Comparison of ENCODE assay signal across 30 cellular contexts in the genomic region with DNA sequence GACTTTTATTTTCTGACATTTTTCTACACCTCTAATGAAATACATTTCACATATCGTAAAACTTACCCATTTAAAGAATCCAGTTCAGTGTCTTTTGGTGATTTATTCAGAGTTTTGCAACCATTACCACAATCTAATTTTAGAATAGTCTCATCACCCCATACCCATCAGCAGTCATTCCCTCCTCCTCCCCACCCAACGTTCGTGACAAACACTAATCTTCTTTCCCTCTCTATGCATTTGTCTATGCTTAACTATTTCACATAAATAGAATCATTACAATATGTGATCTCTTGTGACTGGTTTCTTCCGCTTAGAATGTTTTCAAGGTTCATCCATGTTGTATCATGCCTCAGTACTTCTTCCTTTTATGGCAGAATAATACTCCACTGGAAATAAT. TPM values are rescaled to one million over a fixed set of nuclear protein-coding genes. Genes with fewer than 3 reads are reported as not detected.
DNase-seq lines count a peak whose midpoint lies in the region; ATAC-seq, FAIRE-seq and TF ChIP-seq lines count a peak whose summit lies in the region.
"Had no signal": no experiment of that assay in that cellular context is flagged by ENCODE, and none has a peak within 500 bp of the region (broad histone marks: within the 10 kb centered on the region; RNA-seq: fewer than 3 reads in every experiment).

No MANE protein-coding gene starts in this region.

- 48% methylated on average over 4 of the region's 4 CpGs for WGBS in GM12878 (ENCODE audit: insufficient coverage, insufficient replicate concordance, low lambda C conversion rate, missing lambda C conversion rate)

- intact Hi-C loops in GM12878 (cut with micrococcal nuclease; ENCODE audit: unreplicated experiment) = loop anchor here (10.0 kb wide), 2 partner anchors 125 to 155 kb away; no protein-coding TSS in a partner anchor

- H3K36me3 ChIP-seq in GM12878 (ENCODE audit: control insufficient read depth in 2 of 2, insufficient read depth in 2 of 2, low read length in 1 of 2) = no peaks in the 10 kb centered on the region
- H3K36me3 ChIP-seq: breast epithelium, thoracic aorta, uterus had no signal

- no peaks in the 10 kb centered on the region for H4K20me1 ChIP-seq in GM12878 (ENCODE audit: control insufficient read depth, insufficient read depth)

- no peak overlapping the region for H3K4me3 ChIP-seq in GM12878
- H3K4me3 ChIP-seq: breast epithelium, thoracic aorta, uterus had no signal

- H3K27me3 Mint-ChIP-seq in activated naive CD4-positive, alpha-beta T cell treated with anti-CD3 and anti-CD28 coated beads, Interleukin-2, amount 50 U/mL, for 24 hours = peaks cover 30% of the 10 kb centered on the region
- H3K27me3 Mint-ChIP-seq in immature natural killer cell (ENCODE audit: low read depth in 3 of 3) = peaks cover 23 to 33% (median 26%) of the 10 kb centered on the region in 3 donors

- peaks cover 0 to 3% of the 10 kb centered on the region in 2 experiments; a peak in 1 of 4 replicates for H3K27me3 ChIP-seq in GM12878 (replicated peaks in 1 of 2; ENCODE audit: control insufficient read depth in 2 of 2, insufficient read depth in 2 of 2, low read length in 1 of 2)
- H3K27me3 ChIP-seq: BE2C, breast epithelium, uterus had no signal

- no peak overlapping the region for H2AFZ ChIP-seq in GM12878 (ENCODE audit: control insufficient read depth, low read depth, low read length)

- SMC1A ChIA-PET in GM12878 (lab: Charles Lee; ENCODE audit: uncharacterized antibody, unreplicated experiment) = no interaction called here

- H3K79me2 ChIP-seq in GM12878 (ENCODE audit: control insufficient read depth, insufficient read depth, low read length) = no peaks in the 10 kb centered on the region

- TF ChIP-seq CTCF in GM12878 (IDR thresholded peaks at IDR 0.05 in 2 of 3, conservative IDR thresholded peaks at IDR 0.05 in 1 of 3; ENCODE audit: control insufficient read depth in 2 of 3, extremely low read depth in 1 of 3, insufficient read depth in 1 of 3, low read depth in 3 of 3, low read length in 3 of 3) = no peak

- RAD21 ChIA-PET in GM12878 (lab: Charles Lee; ENCODE audit: unreplicated experiment) = no interaction called here

- H3K9me3 ChIP-seq in GM12878 (replicated peaks; ENCODE audit: control insufficient read depth, insufficient read depth, low read length) = no peaks in the 10 kb centered on the region; the same call in 1 of the 3 replicates
- H3K9me3 ChIP-seq: BE2C, breast epithelium, thoracic aorta, uterus had no signal

- no TSS peak for BruUV-seq in GM12878 (replicated peaks; lab: Mats Ljungman, UMichigan)

- CTCF ChIA-PET in GM12878 (lab: Yijun Ruan, JAX) = no interaction called here

- peaks cover 4% of the 10 kb centered on the region for H3K9me3 Mint-ChIP-seq in activated naive CD4-positive, alpha-beta T cell treated with anti-CD3 and anti-CD28 coated beads, Interleukin-2, amount 50 U/mL, for 24 hours
- H3K9me3 Mint-ChIP-seq in activated naive CD4-positive, alpha-beta T cell treated with anti-CD3 and anti-CD28 coated beads, Interleukin-2, amount 50 U/mL, for 72 hours = peaks cover 4 to 7% of the 10 kb centered on the region in 2 donors
- H3K9me3 Mint-ChIP-seq in immature natural killer cell = peaks cover 4 to 13% (median 5%) of the 10 kb centered on the region in 6 donors

- no peak overlapping the region for H3K27ac ChIP-seq in GM12878 (ENCODE audit: control insufficient read depth, insufficient read depth)
- H3K27ac ChIP-seq: 22Rv1, breast epithelium, thoracic aorta, uterus had no signal

- no peak for TF ChIP-seq POLR2A in GM12878 (IDR thresholded peaks at IDR 0.05; ENCODE audit: low read depth, low read length)

- POLR2A ChIA-PET in GM12878 (lab: Charles Lee) = no interaction called here

- H3K27ac Mint-ChIP-seq in activated naive CD4-positive, alpha-beta T cell treated with anti-CD3 and anti-CD28 coated beads, Interleukin-2, amount 50 U/mL, for 24 hours = peak overlapping the region; percentile 76
- no peak overlapping the region for H3K27ac Mint-ChIP-seq in activated naive CD4-positive, alpha-beta T cell treated with anti-CD3 and anti-CD28 coated beads, Interleukin-2, amount 50 U/mL, for 72 hours
- no peak overlapping the region for H3K27ac Mint-ChIP-seq in immature natural killer cell
- H3K27ac Mint-ChIP-seq: activated CD4-positive, alpha-beta T cell treated with anti-CD3 and anti-CD28 coated beads, Interleukin-2, amount 10 ng/mL, durations not matched to agents 7 days and 5 days; natural killer cell treated with Interleukin-12 subunit alpha and Interleukin-12 subunit beta and Interleukin-15 and Interleukin-18, amount 100 ng/mL, for 72 hours; WTC11 had no signal

- TF ChIP-seq RAD21 in GM12878 (IDR thresholded peaks at IDR 0.05; ENCODE audit: insufficient read depth, low read depth, low read length) = no peak

- no peak for TF ChIP-seq EP300 in GM12878 (IDR thresholded peaks at IDR 0.05; ENCODE audit: borderline replicate concordance in 1 of 2, control insufficient read depth in 1 of 2, low read depth in 2 of 2, low read length in 2 of 2)

- no peak for FAIRE-seq in GM12878 (lab: Jason Lieb, UNC)
- FAIRE-seq: endothelial cell of umbilical vein, keratinocyte had no signal

- H3K4me1 Mint-ChIP-seq in activated naive CD4-positive, alpha-beta T cell treated with anti-CD3 and anti-CD28 coated beads, Interleukin-2, amount 50 U/mL, for 24 hours = peaks cover 24% of the 10 kb centered on the region
- H3K4me1 Mint-ChIP-seq in immature natural killer cell = peaks cover 17 to 26% of the 10 kb centered on the region in 2 donors

- in situ Hi-C loops in GM12878 (cut with MboI) = no loop called here

- DNase-seq in activated naive CD4-positive, alpha-beta T cell treated with anti-CD3 and anti-CD28 coated beads, Interleukin-2, amount 50 U/mL, for 72 hours (ENCODE audit: low spot score in 2 of 2) = no peak
- DNase-seq in NOMO-1 treated with DMSO at 0.1 percent for 48 hours (lab: John Stamatoyannopoulos, UW; ENCODE audit: unreplicated experiment) (peak; percentile 96), GM12878 (ENCODE audit: low read depth, low spot score) (no peak), immature natural killer cell (no peak), DMS53 treated with DMSO at 0.1 percent for 48 hours (lab: John Stamatoyannopoulos, UW; ENCODE audit: unreplicated experiment) (no peak)
- DNase-seq: activated CD4-positive, alpha-beta T cell treated with anti-CD3 and anti-CD28 coated beads, Interleukin-2, amount 10 ng/mL, durations not matched to agents 7 days and 5 days; activated naive CD4-positive, alpha-beta T cell treated with Interleukin-2 at 50 U/mL for 16 hours; activated T-cell treated with anti-CD3 and anti-CD28 coated beads, Interleukin-2, amount 50 U/mL, for 48 hours; BE2C; DMS153; left ventricle myocardium superior; midbrain; NCI-H1092 treated with DMSO at 0.1 percent for 48 hours; NCI-H187 treated with DMSO at 0.1 percent for 48 hours; NCI-H226; Right ventricle myocardium superior; stimulated activated naive CD4-positive, alpha-beta T cell treated with Interleukin-2 at 50 U/mL for 16 hours; SW 1271; T-helper 9 cell; uterus had no signal

- peaks cover 2% of the 10 kb centered on the region for H3K36me3 Mint-ChIP-seq in activated naive CD4-positive, alpha-beta T cell treated with anti-CD3 and anti-CD28 coated beads, Interleukin-2, amount 50 U/mL, for 24 hours
- peaks cover 0 to 5% of the 10 kb centered on the region in 2 donors for H3K36me3 Mint-ChIP-seq in activated naive CD4-positive, alpha-beta T cell treated with anti-CD3 and anti-CD28 coated beads, Interleukin-2, amount 50 U/mL, for 72 hours
- H3K36me3 Mint-ChIP-seq in immature natural killer cell = peaks cover 0 to 4% (median 4%) of the 10 kb centered on the region in 3 donors

- H3K4me3 Mint-ChIP-seq in activated naive CD4-positive, alpha-beta T cell treated with anti-CD3 and anti-CD28 coated beads, Interleukin-2, amount 50 U/mL, for 24 hours = no peak overlapping the region
- no peak overlapping the region for H3K4me3 Mint-ChIP-seq in immature natural killer cell
- H3K4me3 Mint-ChIP-seq: activated CD4-positive, alpha-beta T cell treated with anti-CD3 and anti-CD28 coated beads, Interleukin-2, amount 10 ng/mL, durations not matched to agents 7 days and 5 days; natural killer cell treated with Interleukin-12 subunit alpha and Interleukin-12 subunit beta and Interleukin-15 and Interleukin-18, amount 100 ng/mL, for 72 hours; WTC11 had no signal

- no peak overlapping the region for H3K4me2 ChIP-seq in GM12878 (ENCODE audit: control insufficient read depth, insufficient read depth)

- peaks cover 3% of the 10 kb centered on the region; the same call in 1 of the 2 replicates for H3K4me1 ChIP-seq in GM12878 (ENCODE audit: control insufficient read depth, insufficient read depth, low read length)
- H3K4me1 ChIP-seq: BE2C, breast epithelium, uterus had no signal

- ATAC-seq in activated naive CD4-positive, alpha-beta T cell treated with anti-CD3 and anti-CD28 coated beads, Interleukin-2, amount 50 U/mL, for 72 hours = no peak
- ATAC-seq in GM12878 = no peak
- ATAC-seq in HG03469 (IDR thresholded peaks at IDR 0.05; ENCODE audit: unreplicated experiment) = no peak
- ATAC-seq in HG02642 (IDR thresholded peaks at IDR 0.05; ENCODE audit: poor library complexity, unreplicated experiment) = no peak
- ATAC-seq: left ventricle myocardium superior; natural killer cell treated with Interleukin-12 subunit alpha and Interleukin-12 subunit beta and Interleukin-15 and Interleukin-18, amount 100 ng/mL, for 72 hours; WTC11 had no signal

- no peak overlapping the region for H3K9ac ChIP-seq in GM12878 (ENCODE audit: control insufficient read depth, insufficient read depth, low read length)

TF ChIP-seq in GM12878, 131 proteins besides CTCF, POLR2A, EP300 and RAD21 (continues in another document):
- no peak for TF ChIP-seq HDAC2 (IDR thresholded peaks at IDR 0.05)

RNA-seq across cellular contexts. Expression of gene TTC28, which starts 9.5 kb away (rescaled TPM):
- 1 to 10 TPM in 1 of 2 donors, under 1 TPM in 1; 0.66 to 8.5 TPM for total RNA-seq in activated naive CD4-positive, alpha-beta T cell treated with anti-CD3 and anti-CD28 coated beads, Interleukin-2, amount 50 U/mL, for 72 hours
- total RNA-seq in GM12878 (2013; cell fraction: nucleolus; rRNA removed) = 39.9 and 40.6 TPM in 2 replicates
- total RNA-seq in GM12878 (2014; rRNA removed) (2.1 and 3.0 TPM in 2 replicates), GM12878 (2014; rRNA removed; fragmentation: Illumina TruSeq; extraction: Trizol) (1.3 and 1.6 TPM in 2 replicates), GM12878 (2021) (5.8 and 8.4 TPM in 2 replicates)
- 1.2 TPM for polyA plus RNA-seq in GM12878 (2011; ENCODE audit: low read depth)
- polyA plus RNA-seq in GM12878 (2011; rRNA removed) (0.12 and 0.15 TPM in 2 replicates), GM12878 (2014; fragmentation: Illumina TruSeq; extraction: Trizol) (1.3 and 5.5 TPM in 2 replicates), GM12878 (2014; fragmentation: Nextera tagmentation; extraction: Ambion mirVana) (under 1 TPM; 0.22 to 0.32 TPM), GM12878 (2014; rRNA removed) (0.87 and 1.1 TPM in 2 replicates), GM12878 (2016; fragmentation: Nextera tagmentation; extraction: Ambion mirVana) (1 to 10 TPM; 2.3 TPM), immature natural killer cell (under 1 TPM in 2 of 3 donors, not detected in 1; 0.03 to 0.65 TPM)
- polyA plus RNA-seq in GM12878 (2011; cell fraction: cytosol; rRNA removed) = 0.08 and 0.37 TPM in 2 replicates
- 0.27 and 0.41 TPM in 2 replicates for polyA plus RNA-seq in GM12878 (2011; cell fraction: nucleus; rRNA removed)
- 0.34 and 0.61 TPM in 2 replicates for polyA plus RNA-seq in GM12878 (2012)
- 0.07 and 0.67 TPM in 2 replicates for polyA minus RNA-seq in GM12878 (2011; rRNA and poly(A)+ RNA removed)
- 0.10 TPM in 1 of 2 replicates, not detected in the other for polyA minus RNA-seq in GM12878 (2011; cell fraction: cytosol; rRNA and poly(A)+ RNA removed)
- 2.1 and 2.3 TPM in 2 replicates for polyA minus RNA-seq in GM12878 (2011; cell fraction: nucleus; rRNA and poly(A)+ RNA removed)
